In the genomic region with DNA sequence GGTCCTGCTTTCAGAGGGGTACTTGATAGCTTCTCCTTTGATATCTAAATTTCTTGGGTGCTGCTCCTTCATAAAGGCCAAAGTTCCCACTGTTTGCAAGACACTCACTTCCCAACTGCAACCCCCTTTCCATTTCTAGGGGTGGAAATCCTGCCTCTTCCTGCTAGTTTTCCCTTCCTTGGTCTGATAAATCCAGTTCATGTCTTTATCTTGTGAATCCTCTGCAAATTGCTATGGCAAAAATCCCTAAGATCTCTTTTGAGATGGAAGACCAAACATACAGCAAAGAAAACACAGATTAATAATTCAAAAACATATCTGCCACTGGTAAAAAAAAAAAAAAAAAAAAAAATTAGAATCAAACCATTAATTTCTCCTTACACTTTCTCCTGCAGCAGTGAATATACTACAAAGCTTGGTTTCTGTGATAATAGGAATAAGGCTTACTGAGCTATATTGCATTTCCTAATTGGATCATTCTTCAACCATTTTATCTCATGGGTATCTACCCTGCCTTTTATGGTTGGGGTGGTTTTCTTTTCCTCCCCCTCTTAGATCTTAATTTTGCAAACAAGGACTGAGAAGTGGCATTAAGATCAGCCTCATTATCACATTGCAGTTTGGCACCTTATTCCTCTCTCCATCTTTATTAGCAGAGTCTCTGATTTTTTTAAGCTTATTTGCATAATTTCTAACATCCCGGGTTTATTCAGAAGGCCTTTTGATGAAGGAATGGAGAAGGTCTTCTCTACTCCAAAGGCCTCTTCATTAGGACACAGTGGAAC, we compare ENCODE assay signal across 37 cellular contexts.
"Had no signal": no experiment of that assay in that cellular context is flagged by ENCODE, and none has a peak within 500 bp of the region (broad histone marks: within the 10 kb centered on the region; RNA-seq: fewer than 3 reads in every experiment).

No MANE protein-coding gene starts in this region.

- H3K4me3 ChIP-seq: ascending aorta, Peyer's patch, SJSA1 had no signal

- ATAC-seq: activated CD8-positive, alpha-beta T cell treated with anti-CD3 and anti-CD28 coated beads, Interleukin-2, amount 10 ng/mL, durations not matched to agents 7 days and 5 days; PC-3 had no signal

- H3K27me3 Mint-ChIP-seq: activated naive CD4-positive, alpha-beta T cell treated with anti-CD3 and anti-CD28 coated beads, Interleukin-2, amount 50 U/mL, for 24 hours; activated naive CD8-positive, alpha-beta T cell treated with anti-CD3 and anti-CD28 coated beads, Interleukin-2, amount 10 ng/mL, durations not matched to agents 7 days and 5 days; activated T-cell treated with anti-CD3 and anti-CD28 coated beads, Interleukin-2, amount 50 U/mL, for 24 hours had no signal

- H3K27me3 ChIP-seq: ascending aorta, Peyer's patch, SJSA1 had no signal

- H3K27ac ChIP-seq: ascending aorta, Peyer's patch, SJSA1, VCaP had no signal

- FAIRE-seq: bronchial epithelial cell had no signal

- DNase-seq: activated CD4-positive, alpha-beta T cell treated with anti-CD3 and anti-CD28 coated beads for 1 hour; activated CD4-positive, alpha-beta T cell treated with anti-CD3 and anti-CD28 coated beads for 48 hours; activated CD4-positive, alpha-beta T cell treated with anti-CD3 and anti-CD28 coated beads, Interleukin-2, amount 50 U/mL, for 48 hours; activated CD4-positive, CD25-positive, alpha-beta regulatory T cell; activated CD8-positive, alpha-beta T cell treated with anti-CD3 and anti-CD28 coated beads, Interleukin-2, amount 10 ng/mL, durations not matched to agents 7 days and 5 days; activated gamma-delta T cell; activated naive CD4-positive, alpha-beta T cell treated with Interleukin-2 at 50 U/mL for 16 hours; activated naive CD8-positive, alpha-beta T cell treated with anti-CD3 and anti-CD28 coated beads, Interleukin-2, amount 10 ng/mL, durations not matched to agents 7 days and 5 days; activated T-cell treated with anti-CD3 and anti-CD28 coated beads, Interleukin-2, amount 50 U/mL, for 24 hours; amygdala; caudate nucleus; cerebellar nuclear complex; MM.1S; MV-4-11; NCI-H1092; NCI-H1436 treated with DMSO at 0.1 percent for 48 hours; NCI-H1694 treated with DMSO at 0.1 percent for 48 hours; NCI-H2029 treated with DMSO at 0.1 percent for 48 hours; NCI-H2107; NCI-H2171 treated with DMSO at 0.1 percent for 48 hours; NCI-H2227 treated with DMSO at 0.1 percent for 48 hours; NCI-H446 treated with DMSO at 0.1 percent for 48 hours; NCI-H524 treated with DMSO at 0.1 percent for 48 hours; PC-3; Peyer's patch; RPMI8226; SHP77 treated with DMSO at 0.1 percent for 48 hours; SW 1271; T-helper 1 cell; T-helper 2 cell; T-helper 9 cell had no signal

- H3K27ac Mint-ChIP-seq: activated CD8-positive, alpha-beta T cell treated with anti-CD3 and anti-CD28 coated beads, Interleukin-2, amount 10 ng/mL, durations not matched to agents 7 days and 5 days; activated naive CD4-positive, alpha-beta T cell treated with anti-CD3 and anti-CD28 coated beads, Interleukin-2, amount 50 U/mL, for 24 hours; activated naive CD8-positive, alpha-beta T cell treated with anti-CD3 and anti-CD28 coated beads, Interleukin-2, amount 10 ng/mL, durations not matched to agents 7 days and 5 days; activated T-cell treated with anti-CD3 and anti-CD28 coated beads, Interleukin-2, amount 50 U/mL, for 24 hours; activated T-helper 2 cell treated with anti-CD3 and anti-CD28 coated beads, Interferon-gamma antibody, Interleukin-2, Interleukin-4, amounts not matched to agents 10 μg/mL and 5 μg/mL and 100 μg/mL, durations not matched to agents 14 hours and 24 hours and 36 hours had no signal

- H3K9me3 ChIP-seq: ascending aorta, Peyer's patch, SJSA1 had no signal

- H3K4me1 ChIP-seq: ascending aorta, SJSA1 had no signal

- H3K36me3 ChIP-seq: ascending aorta, Peyer's patch, SJSA1 had no signal

- H3K4me3 Mint-ChIP-seq: activated CD8-positive, alpha-beta T cell treated with anti-CD3 and anti-CD28 coated beads, Interleukin-2, amount 10 ng/mL, durations not matched to agents 7 days and 5 days; activated naive CD4-positive, alpha-beta T cell treated with anti-CD3 and anti-CD28 coated beads, Interleukin-2, amount 50 U/mL, for 24 hours; activated naive CD8-positive, alpha-beta T cell treated with anti-CD3 and anti-CD28 coated beads, Interleukin-2, amount 10 ng/mL, durations not matched to agents 7 days and 5 days; activated T-cell treated with anti-CD3 and anti-CD28 coated beads, Interleukin-2, amount 50 U/mL, for 24 hours had no signal
